In genomic region chr7:123747620-123748141, GRCh38 we compare ENCODE assay signal across 8 cellular contexts. TPM values are rescaled to one million over a fixed set of nuclear protein-coding genes. Genes with fewer than 3 reads are reported as not detected.
DNase-seq lines count a peak whose midpoint lies in the region; ATAC-seq, FAIRE-seq and TF ChIP-seq lines count a peak whose summit lies in the region.

No MANE protein-coding gene starts in this region.

- H3K79me1 ChIP-seq in mesenchymal stem cell (replicated peaks; ENCODE audit: low read length, poor library complexity, severe bottlenecking), result no peaks in the 10 kb centered on the region

- BruUV-seq in endothelial cell of umbilical vein (replicated peaks; lab: Mats Ljungman, UMichigan), result no TSS peak

- H4K20me1 ChIP-seq in endothelial cell of umbilical vein (replicated peaks; ENCODE audit: control insufficient read depth, extremely low read depth, insufficient read depth, low read length), result peaks cover 26% of the 10 kb centered on the region

- H3K4me1 ChIP-seq in ACC112 (ENCODE audit: control insufficient read depth, insufficient read depth, low read length, unreplicated experiment) (peaks cover 41% of the 10 kb centered on the region), endothelial cell of umbilical vein (ENCODE audit: control insufficient read depth, extremely low read depth, insufficient read depth, low read length) (peaks cover 46% of the 10 kb centered on the region), mesenchymal stem cell (ENCODE audit: control insufficient read depth, insufficient read depth, low read depth, low read length) (no peaks in the 10 kb centered on the region)

- H3K9me3 ChIP-seq in endothelial cell of umbilical vein (replicated peaks; ENCODE audit: control insufficient read depth, insufficient read depth, low read length), result no peaks in the 10 kb centered on the region
- H3K9me3 ChIP-seq in mesenchymal stem cell (ENCODE audit: control insufficient read depth, low read length), result no peaks in the 10 kb centered on the region

- dilution Hi-C loops in endothelial cell of umbilical vein (cut with MboI; ENCODE audit: extremely low pct_ligation_motif_present, low sequenced_read_pairs), result no loop called here

- H3K23ac ChIP-seq in mesenchymal stem cell (ENCODE audit: low read length in 2 of 2), result peak overlapping the region in 1 of 2 experiments; percentile 40

- H3K27me3 ChIP-seq in ACC112 (ENCODE audit: insufficient read depth, low read length) (no peaks in the 10 kb centered on the region), endothelial cell of umbilical vein (ENCODE audit: control insufficient read depth in 2 of 2, insufficient read depth in 2 of 2, low read length in 2 of 2) (no peaks in the 10 kb centered on the region), mesenchymal stem cell (ENCODE audit: control insufficient read depth in 1 of 2, insufficient read depth in 1 of 2, low read length in 2 of 2) (no peaks in the 10 kb centered on the region)

- peak overlapping the region; percentile 29 to 95 for H3K4ac ChIP-seq in mesenchymal stem cell (ENCODE audit: low read depth in 1 of 2, low read length in 2 of 2)

- FAIRE-seq in endothelial cell of umbilical vein (lab: Jason Lieb, UNC), result peak; percentile 46

- TF ChIP-seq CTCF in GM13977 (IDR thresholded peaks at IDR 0.05; ENCODE audit: extremely low read depth, insufficient read depth, missing control alignments) (no peak), endothelial cell of umbilical vein (IDR thresholded peaks at IDR 0.05; ENCODE audit: extremely low read depth in 1 of 2, insufficient read depth in 1 of 2, low read depth in 1 of 2, low read length in 2 of 2) (no peak)

- intact Hi-C loops in endothelial cell of umbilical vein (cut with micrococcal nuclease), result loop anchor here (2.0 to 5.0 kb wide), 6 partner anchors 21 to 1605 kb away; partner anchors contain the start of genes AASS, IQUB and NDUFA5

- H3K4me3 ChIP-seq in ACC112 (ENCODE audit: low read depth, low read length) (peak overlapping the region; percentile 96), endothelial cell of umbilical vein (replicated peaks in 1 of 3; ENCODE audit: insufficient read depth in 1 of 3, low read depth in 1 of 3, low read length in 3 of 3) (peak overlapping the region; percentile 93 to 98 (median 98)), mesenchymal stem cell (ENCODE audit: insufficient read depth in 1 of 2, low read depth in 1 of 2, low read length in 2 of 2) (peak overlapping the region; percentile 92 to 95)

- H3K9ac ChIP-seq in endothelial cell of umbilical vein (replicated peaks; ENCODE audit: extremely low read depth, insufficient read depth, low read length), result peak overlapping the region; percentile 92
- H3K9ac ChIP-seq in mesenchymal stem cell (ENCODE audit: low read length), result peak overlapping the region; percentile 95

- H3K14ac ChIP-seq in mesenchymal stem cell (ENCODE audit: low read length in 2 of 2), result peak overlapping the region in 1 of 2 experiments; percentile 75

- POLR2A ChIA-PET in endothelial cell of umbilical vein (lab: Charles Lee), result no interaction called here

- H3K9me1 ChIP-seq in endothelial cell of umbilical vein (replicated peaks; ENCODE audit: control insufficient read depth, extremely low read depth, insufficient read depth, low read length), result peaks cover 3% of the 10 kb centered on the region

- H3K27ac ChIP-seq in ACC112 (ENCODE audit: low read depth, low read length) (peak overlapping the region; percentile 91), endothelial cell of umbilical vein (ENCODE audit: insufficient read depth, low read depth, low read length) (peak overlapping the region; percentile 71), mesenchymal stem cell (ENCODE audit: low read length, poor library complexity, severe bottlenecking) (peak overlapping the region; percentile 74)

- H3K36me3 ChIP-seq in ACC112 (ENCODE audit: insufficient read depth, low read length) (no peaks in the 10 kb centered on the region), endothelial cell of umbilical vein (ENCODE audit: control insufficient read depth in 2 of 2, extremely low read depth in 1 of 2, insufficient read depth in 2 of 2, low read length in 2 of 2) (no peaks in the 10 kb centered on the region), mesenchymal stem cell (ENCODE audit: control insufficient read depth in 1 of 2, insufficient read depth in 2 of 2, low read depth in 1 of 2, low read length in 2 of 2) (no peaks in the 10 kb centered on the region)

- no peaks in the 10 kb centered on the region for H3K9me3 Mint-ChIP-seq in stimulated activated naive CD8-positive, alpha-beta T cell treated with anti-CD3 and anti-CD28 coated beads, Interleukin-15, amount 100 ng/mL, for 72 hours

- no peak overlapping the region for H2BK12ac ChIP-seq in mesenchymal stem cell (ENCODE audit: low read length in 2 of 2)

- peak overlapping the region; percentile 75 for H4K8ac ChIP-seq in mesenchymal stem cell (ENCODE audit: low read length)

- CTCF ChIA-PET in endothelial cell of umbilical vein (lab: Charles Lee), result interaction anchor here (1.5 to 2.9 kb wide), 5 partner anchors 8 to 125 kb away, joined by 6 to 14 read pairs (median 10); no protein-coding TSS in a partner anchor

- DNase-seq in GM13977 (ENCODE audit: low spot score) (peak; percentile 40), NCI-H2227 treated with DMSO at 0.1 percent for 48 hours (lab: John Stamatoyannopoulos, UW) (peak; percentile 62), endothelial cell of umbilical vein (ENCODE audit: low read depth, low spot score) (peak; percentile 86), mesenchymal stem cell (peak; percentile 90)
- peak; percentile 41 to 54 for DNase-seq in activated CD4-positive, alpha-beta T cell treated with anti-CD3 and anti-CD28 coated beads, Interleukin-2, amount 50 U/mL, for 48 hours
- peak; percentile 2 to 32 for DNase-seq in stimulated activated naive CD8-positive, alpha-beta T cell treated with anti-CD3 and anti-CD28 coated beads, Interleukin-15, amount 100 ng/mL, for 72 hours

- no peak overlapping the region for H2BK120ac ChIP-seq in mesenchymal stem cell (ENCODE audit: low read depth, low read length)

- in situ Hi-C loops in GM13977 (cut with MboI; ENCODE audit: low pct_unique_long_range_greater_than_20kb, low sequenced_read_pairs, unreplicated experiment), result no loop called here

- TF ChIP-seq POLR2A in endothelial cell of umbilical vein (IDR thresholded peaks at IDR 0.05; ENCODE audit: low read depth, low read length), result no peak

- H2AFZ ChIP-seq in ACC112 (ENCODE audit: low read length, unreplicated experiment) (peak overlapping the region; percentile 97), endothelial cell of umbilical vein (ENCODE audit: low read depth, low read length) (peak overlapping the region; percentile 68), mesenchymal stem cell (ENCODE audit: low read depth, low read length) (no peak overlapping the region)

- H3K27me3 Mint-ChIP-seq in stimulated activated naive CD8-positive, alpha-beta T cell treated with anti-CD3 and anti-CD28 coated beads, Interleukin-15, amount 100 ng/mL, for 72 hours, result no peaks in the 10 kb centered on the region

- H2AK5ac ChIP-seq in mesenchymal stem cell (ENCODE audit: low read length, severe bottlenecking), result peak overlapping the region; percentile 8

- peak overlapping the region; percentile 95 to 98 for H3K4me3 Mint-ChIP-seq in stimulated activated naive CD8-positive, alpha-beta T cell treated with anti-CD3 and anti-CD28 coated beads, Interleukin-15, amount 100 ng/mL, for 72 hours

- WGBS in mesenchymal stem cell, result under 1% methylated on average over 10 of the region's 12 CpGs

- peaks cover 65% of the 10 kb centered on the region for H3K4me1 Mint-ChIP-seq in stimulated activated naive CD8-positive, alpha-beta T cell treated with anti-CD3 and anti-CD28 coated beads, Interleukin-15, amount 100 ng/mL, for 72 hours

- no peak for ATAC-seq in stimulated activated naive CD8-positive, alpha-beta T cell treated with anti-CD3 and anti-CD28 coated beads, Interleukin-15, amount 100 ng/mL, for 72 hours
- no peak for ATAC-seq in HG02610 (IDR thresholded peaks at IDR 0.05; ENCODE audit: unreplicated experiment)

- no peak overlapping the region for H2BK15ac ChIP-seq in mesenchymal stem cell (ENCODE audit: low read depth, poor library complexity, severe bottlenecking)

- H3K27ac Mint-ChIP-seq in stimulated activated naive CD8-positive, alpha-beta T cell treated with anti-CD3 and anti-CD28 coated beads, Interleukin-15, amount 100 ng/mL, for 72 hours, result peak overlapping the region; percentile 93 to 98

- peak overlapping the region; percentile 84 to 98 for H3K18ac ChIP-seq in mesenchymal stem cell (ENCODE audit: low read depth in 1 of 2, low read length in 2 of 2)

- peak overlapping the region; percentile 99 for H3K4me2 ChIP-seq in endothelial cell of umbilical vein (ENCODE audit: insufficient read depth, low read length)
- peak overlapping the region; percentile 95 for H3K4me2 ChIP-seq in mesenchymal stem cell (ENCODE audit: low read length, poor library complexity, severe bottlenecking)

- H3K79me2 ChIP-seq in ACC112 (ENCODE audit: control insufficient read depth, insufficient read depth, low read length, unreplicated experiment) (peaks cover 66% of the 10 kb centered on the region), endothelial cell of umbilical vein (ENCODE audit: control insufficient read depth, insufficient read depth, low read length) (peaks cover 57% of the 10 kb centered on the region)

- no peak overlapping the region for H4K91ac ChIP-seq in mesenchymal stem cell (ENCODE audit: low read length)

- no peak overlapping the region for H2BK5ac ChIP-seq in mesenchymal stem cell (ENCODE audit: low read depth, low read length, poor library complexity, severe bottlenecking)

TF ChIP-seq in endothelial cell of umbilical vein, 7 proteins besides CTCF, POLR2A, EP300 and RAD21:
- TF ChIP-seq POLR2AphosphoS5 (IDR thresholded peaks at IDR 0.05; ENCODE audit: insufficient read depth, low read depth, low read length) (peak; percentile 20), GATA2 (IDR thresholded peaks at IDR 0.05; ENCODE audit: insufficient read depth, insufficient read length, low read depth, low read length) (no peak)

RNA-seq across cellular contexts. Expression of gene WASL, which starts 1.1 kb away (rescaled TPM):
- total RNA-seq in endothelial cell of umbilical vein, result 22.1 and 24.0 TPM in 2 replicates
- 4.1 and 5.2 TPM in 2 replicates for polyA plus RNA-seq in endothelial cell of umbilical vein
- polyA plus RNA-seq in endothelial cell of umbilical vein (2011; cell fraction: cytosol; rRNA removed), result 8.9 and 9.2 TPM in 2 replicates
- 8.0 and 9.4 TPM in 2 replicates for polyA plus RNA-seq in endothelial cell of umbilical vein (2011; cell fraction: nucleus; rRNA removed)
- polyA plus RNA-seq in endothelial cell of umbilical vein (2012), result 15.1 and 17.6 TPM in 2 replicates
- 6.1 and 7.4 TPM in 2 replicates for polyA minus RNA-seq in endothelial cell of umbilical vein
- polyA minus RNA-seq in endothelial cell of umbilical vein (2011; cell fraction: cytosol; rRNA and poly(A)+ RNA removed), result 8.2 TPM
- 20.9 and 25.2 TPM in 2 replicates for polyA minus RNA-seq in endothelial cell of umbilical vein (2011; cell fraction: nucleus; rRNA and poly(A)+ RNA removed)
- polyA plus RNA-seq in mesenchymal stem cell (2013, experiment 1 of 2), result 38.0 TPM
- 39.2 TPM for polyA plus RNA-seq in mesenchymal stem cell (2013, experiment 2 of 2)

Comparison
In these comparisons a context has a peak if more than half of its experiments do, and no peak if none do; other contexts are left out.
1. DNase-seq: peak in every context shown above with its lines; median percentile 90 in mesenchymal stem cell; 86 in endothelial cell of umbilical vein; 62 in NCI-H2227 treated with DMSO at 0.1 percent for 48 hours; 48 in activated CD4-positive, alpha-beta T cell treated with anti-CD3 and anti-CD28 coated beads, Interleukin-2, amount 50 U/mL, for 48 hours; 40 in GM13977; 17 in stimulated activated naive CD8-positive, alpha-beta T cell treated with anti-CD3 and anti-CD28 coated beads, Interleukin-15, amount 100 ng/mL, for 72 hours.